ENCODE assay signal across 1 cellular context in the genomic region with DNA sequence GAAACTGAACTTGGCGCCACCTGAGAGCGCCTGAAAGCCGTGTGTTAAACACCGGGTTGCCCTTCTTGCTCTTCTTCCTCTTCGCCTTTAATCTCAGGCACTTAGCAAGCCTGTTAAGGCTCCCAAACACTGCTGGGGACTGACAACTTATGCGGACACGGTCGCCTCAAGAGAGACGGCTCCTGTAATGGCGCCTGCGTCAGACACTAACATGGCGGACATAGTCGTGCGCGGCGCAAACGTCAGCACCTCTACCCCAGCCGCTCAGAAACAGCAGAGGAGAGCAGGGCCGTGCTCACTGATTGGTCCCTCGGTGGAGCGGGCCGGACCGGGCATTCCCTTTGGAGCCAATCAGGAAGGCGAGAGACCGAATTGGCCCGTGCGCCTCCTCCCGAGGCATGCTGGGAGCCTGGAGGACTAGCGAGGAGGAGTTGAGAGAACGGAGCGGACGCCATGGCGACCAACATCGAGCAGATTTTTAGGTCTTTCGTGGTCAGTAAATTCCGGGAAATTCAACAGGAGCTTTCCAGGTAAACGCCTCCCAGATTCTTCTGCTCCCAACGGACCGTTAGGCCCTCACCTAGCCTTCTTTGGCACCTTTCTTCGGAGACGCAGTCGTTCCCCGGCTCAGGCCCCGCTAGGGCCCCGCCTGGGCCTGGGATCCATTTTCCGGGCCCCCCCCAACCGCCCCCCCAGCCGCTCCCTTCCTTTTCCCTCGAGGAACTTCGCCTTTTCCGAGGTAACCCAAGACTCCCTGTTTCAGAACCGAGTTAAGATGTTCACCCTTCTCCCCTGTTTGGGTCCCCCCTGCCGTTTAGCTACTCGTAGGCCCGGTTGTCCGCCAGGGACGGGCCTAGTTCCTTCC.
TF ChIP-seq lines count a peak whose summit lies in the region.

A gene with protein sequence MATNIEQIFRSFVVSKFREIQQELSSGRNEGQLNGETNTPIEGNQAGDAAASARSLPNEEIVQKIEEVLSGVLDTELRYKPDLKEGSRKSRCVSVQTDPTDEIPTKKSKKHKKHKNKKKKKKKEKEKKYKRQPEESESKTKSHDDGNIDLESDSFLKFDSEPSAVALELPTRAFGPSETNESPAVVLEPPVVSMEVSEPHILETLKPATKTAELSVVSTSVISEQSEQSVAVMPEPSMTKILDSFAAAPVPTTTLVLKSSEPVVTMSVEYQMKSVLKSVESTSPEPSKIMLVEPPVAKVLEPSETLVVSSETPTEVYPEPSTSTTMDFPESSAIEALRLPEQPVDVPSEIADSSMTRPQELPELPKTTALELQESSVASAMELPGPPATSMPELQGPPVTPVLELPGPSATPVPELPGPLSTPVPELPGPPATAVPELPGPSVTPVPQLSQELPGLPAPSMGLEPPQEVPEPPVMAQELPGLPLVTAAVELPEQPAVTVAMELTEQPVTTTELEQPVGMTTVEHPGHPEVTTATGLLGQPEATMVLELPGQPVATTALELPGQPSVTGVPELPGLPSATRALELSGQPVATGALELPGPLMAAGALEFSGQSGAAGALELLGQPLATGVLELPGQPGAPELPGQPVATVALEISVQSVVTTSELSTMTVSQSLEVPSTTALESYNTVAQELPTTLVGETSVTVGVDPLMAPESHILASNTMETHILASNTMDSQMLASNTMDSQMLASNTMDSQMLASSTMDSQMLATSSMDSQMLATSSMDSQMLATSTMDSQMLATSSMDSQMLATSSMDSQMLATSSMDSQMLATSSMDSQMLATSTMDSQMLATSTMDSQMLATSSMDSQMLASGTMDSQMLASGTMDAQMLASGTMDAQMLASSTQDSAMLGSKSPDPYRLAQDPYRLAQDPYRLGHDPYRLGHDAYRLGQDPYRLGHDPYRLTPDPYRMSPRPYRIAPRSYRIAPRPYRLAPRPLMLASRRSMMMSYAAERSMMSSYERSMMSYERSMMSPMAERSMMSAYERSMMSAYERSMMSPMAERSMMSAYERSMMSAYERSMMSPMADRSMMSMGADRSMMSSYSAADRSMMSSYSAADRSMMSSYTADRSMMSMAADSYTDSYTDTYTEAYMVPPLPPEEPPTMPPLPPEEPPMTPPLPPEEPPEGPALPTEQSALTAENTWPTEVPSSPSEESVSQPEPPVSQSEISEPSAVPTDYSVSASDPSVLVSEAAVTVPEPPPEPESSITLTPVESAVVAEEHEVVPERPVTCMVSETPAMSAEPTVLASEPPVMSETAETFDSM (N-terminal part only) (plus strand): TSS at position 399 of the 865 bp plus-strand sequence. CDS start 55 bp downstream, at position 454.

TF ChIP-seq in K562, 482 proteins besides CTCF, POLR2A, EP300 and RAD21 (continued from another document):
- TF ChIP-seq PRPF4 (IDR thresholded peaks at IDR 0.05; ENCODE audit: insufficient read depth, low read depth, low read length, poor library complexity, severe bottlenecking) (peak; percentile 13), NEUROD1 (IDR thresholded peaks at IDR 0.05; ENCODE audit: borderline replicate concordance, low read depth, low read length, partially characterized antibody) (peak; percentile 80), KDM4B (IDR thresholded peaks at IDR 0.05; ENCODE audit: borderline replicate concordance in 2 of 2, low read depth in 1 of 2) (peak in 1 of 2 experiments; percentile 31; a peak in 1 of 4 replicates), ZNF584 (CRISPR knock-in tag; IDR thresholded peaks at IDR 0.05; ENCODE audit: low read depth) (no peak), NFE2 (IDR thresholded peaks at IDR 0.05; ENCODE audit: low read depth) (0 out of 2 replicates have a peak, but pooled peaks have one; percentile 15), HOXB6 (CRISPR knock-in tag; IDR thresholded peaks at IDR 0.05; ENCODE audit: borderline replicate concordance) (peak; percentile 80; the same call in 1 of the 2 replicates), ZNF77 (CRISPR knock-in tag; IDR thresholded peaks at IDR 0.05) (no peak), NFE2L1 (tag; IDR thresholded peaks at IDR 0.05; ENCODE audit: borderline replicate concordance, low read depth) (no peak), MEF2A (IDR thresholded peaks at IDR 0.05; ENCODE audit: control insufficient read depth, low read depth, low read length) (no peak), SMARCC2 (IDR thresholded peaks at IDR 0.05; ENCODE audit: low read depth) (no peak), TGIF2 (CRISPR knock-in tag; IDR thresholded peaks at IDR 0.05) (no peak), GABPB1 (CRISPR knock-in tag; IDR thresholded peaks at IDR 0.05) (0 out of 2 replicates have a peak, but pooled peaks have one; percentile 11), ESRRA (IDR thresholded peaks at IDR 0.05; ENCODE audit: borderline replicate concordance, low read depth) (no peak; the same call in 1 of the 2 replicates), MEF2D (tag; conservative IDR thresholded peaks at IDR 0.05; ENCODE audit: low read depth) (peak; percentile 51; the same call in 1 of the 2 replicates), ZNF764 (CRISPR knock-in tag; IDR thresholded peaks at IDR 0.05; ENCODE audit: low read depth) (no peak), FOXK2 (conservative IDR thresholded peaks at IDR 0.05 in 1 of 2, IDR thresholded peaks at IDR 0.05 in 1 of 2; ENCODE audit: low read depth in 2 of 2) (peak in 1 of 2 experiments; percentile 79), PHF8 (IDR thresholded peaks at IDR 0.05; ENCODE audit: borderline replicate concordance, low read length) (peak; percentile 95), NBN (IDR thresholded peaks at IDR 0.05; ENCODE audit: low read depth) (0 out of 2 replicates have a peak, but pooled peaks have one; percentile 76), SRF (CRISPR knock-in tag; IDR thresholded peaks at IDR 0.05) (peak in 1 of 2 experiments; percentile 80; a peak in 1 of 4 replicates), NFXL1 (CRISPR knock-in tag; IDR thresholded peaks at IDR 0.05) (no peak), ZNF274 (IDR thresholded peaks at IDR 0.05; ENCODE audit: borderline replicate concordance, low read depth, low read length) (no peak), TBP (optimal IDR thresholded peaks at IDR 0.05; ENCODE audit: low read depth, low read length) (peak; percentile 95), FOS (IDR thresholded peaks at IDR 0.05; ENCODE audit: extremely low read depth, insufficient read length) (peak; percentile 91), NONO (IDR thresholded peaks at IDR 0.05; ENCODE audit: low read depth in 2 of 2, low read length in 1 of 2) (no peak), ZNF12 (CRISPR knock-in tag; IDR thresholded peaks at IDR 0.05) (no peak), TOE1 (IDR thresholded peaks at IDR 0.05; ENCODE audit: borderline replicate concordance) (peak; percentile 18), TOE1 (CRISPR knock-in tag; IDR thresholded peaks at IDR 0.05; ENCODE audit: borderline replicate concordance, low read depth) (no peak), RFX5 (IDR thresholded peaks at IDR 0.05; ENCODE audit: low read depth, low read length) (peak; percentile 92), TRIM28 (IDR thresholded peaks at IDR 0.05) (no peak; the same call in 1 of the 2 replicates), MTA1 (IDR thresholded peaks at IDR 0.05; ENCODE audit: borderline replicate concordance) (peak; percentile 50; the same call in 1 of the 2 replicates), RBM25 (IDR thresholded peaks at IDR 0.05; ENCODE audit: low read depth, low read length, severe bottlenecking) (peak; percentile 78), FOXJ3 (CRISPR knock-in tag; IDR thresholded peaks at IDR 0.05) (no peak), ZNF174 (CRISPR knock-in tag; IDR thresholded peaks at IDR 0.05) (peak; percentile 58; the same call in 1 of the 2 replicates), PHF20 (IDR thresholded peaks at IDR 0.05; ENCODE audit: partially characterized antibody) (peak; percentile 87)
- TF ChIP-seq, protein P1, sequence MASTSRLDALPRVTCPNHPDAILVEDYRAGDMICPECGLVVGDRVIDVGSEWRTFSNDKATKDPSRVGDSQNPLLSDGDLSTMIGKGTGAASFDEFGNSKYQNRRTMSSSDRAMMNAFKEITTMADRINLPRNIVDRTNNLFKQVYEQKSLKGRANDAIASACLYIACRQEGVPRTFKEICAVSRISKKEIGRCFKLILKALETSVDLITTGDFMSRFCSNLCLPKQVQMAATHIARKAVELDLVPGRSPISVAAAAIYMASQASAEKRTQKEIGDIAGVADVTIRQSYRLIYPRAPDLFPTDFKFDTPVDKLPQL (IDR thresholded peaks at IDR 0.05; ENCODE audit: extremely low read depth, insufficient read length) = peak; percentile 78
- TF ChIP-seq, protein P2, sequence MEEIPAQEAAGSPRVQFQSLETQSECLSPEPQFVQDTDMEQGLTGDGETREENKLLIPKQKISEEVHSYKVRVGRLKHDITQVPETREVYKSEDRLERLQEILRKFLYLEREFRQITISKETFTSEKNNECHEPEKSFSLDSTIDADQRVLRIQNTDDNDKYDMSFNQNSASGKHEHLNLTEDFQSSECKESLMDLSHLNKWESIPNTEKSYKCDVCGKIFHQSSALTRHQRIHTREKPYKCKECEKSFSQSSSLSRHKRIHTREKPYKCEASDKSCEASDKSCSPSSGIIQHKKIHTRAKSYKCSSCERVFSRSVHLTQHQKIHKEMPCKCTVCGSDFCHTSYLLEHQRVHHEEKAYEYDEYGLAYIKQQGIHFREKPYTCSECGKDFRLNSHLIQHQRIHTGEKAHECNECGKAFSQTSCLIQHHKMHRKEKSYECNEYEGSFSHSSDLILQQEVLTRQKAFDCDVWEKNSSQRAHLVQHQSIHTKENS (CRISPR knock-in tag; IDR thresholded peaks at IDR 0.05) = no peak
- TF ChIP-seq, protein P3, sequence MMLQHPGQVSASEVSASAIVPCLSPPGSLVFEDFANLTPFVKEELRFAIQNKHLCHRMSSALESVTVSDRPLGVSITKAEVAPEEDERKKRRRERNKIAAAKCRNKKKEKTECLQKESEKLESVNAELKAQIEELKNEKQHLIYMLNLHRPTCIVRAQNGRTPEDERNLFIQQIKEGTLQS (IDR thresholded peaks at IDR 0.05) = peak; percentile 42; the same call in 1 of the 2 replicates
- TF ChIP-seq, protein P3 (CRISPR knock-in tag; conservative IDR thresholded peaks at IDR 0.05) = peak; percentile 90; the same call in 1 of the 2 replicates
- TF ChIP-seq, protein P4, sequence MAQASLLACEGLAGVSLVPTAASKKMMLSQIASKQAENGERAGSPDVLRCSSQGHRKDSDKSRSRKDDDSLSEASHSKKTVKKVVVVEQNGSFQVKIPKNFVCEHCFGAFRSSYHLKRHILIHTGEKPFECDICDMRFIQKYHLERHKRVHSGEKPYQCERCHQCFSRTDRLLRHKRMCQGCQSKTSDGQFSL (CRISPR knock-in tag; IDR thresholded peaks at IDR 0.05) = peak; percentile 93
- TF ChIP-seq, protein P4 (tag; IDR thresholded peaks at IDR 0.05) = peak in 1 of 2 experiments; percentile 100; a peak in 2 of 4 replicates
- TF ChIP-seq, protein P5, sequence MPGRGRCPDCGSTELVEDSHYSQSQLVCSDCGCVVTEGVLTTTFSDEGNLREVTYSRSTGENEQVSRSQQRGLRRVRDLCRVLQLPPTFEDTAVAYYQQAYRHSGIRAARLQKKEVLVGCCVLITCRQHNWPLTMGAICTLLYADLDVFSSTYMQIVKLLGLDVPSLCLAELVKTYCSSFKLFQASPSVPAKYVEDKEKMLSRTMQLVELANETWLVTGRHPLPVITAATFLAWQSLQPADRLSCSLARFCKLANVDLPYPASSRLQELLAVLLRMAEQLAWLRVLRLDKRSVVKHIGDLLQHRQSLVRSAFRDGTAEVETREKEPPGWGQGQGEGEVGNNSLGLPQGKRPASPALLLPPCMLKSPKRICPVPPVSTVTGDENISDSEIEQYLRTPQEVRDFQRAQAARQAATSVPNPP (IDR thresholded peaks at IDR 0.05; ENCODE audit: borderline replicate concordance, insufficient read depth, insufficient read length) = no peak
- TF ChIP-seq, protein P6, sequence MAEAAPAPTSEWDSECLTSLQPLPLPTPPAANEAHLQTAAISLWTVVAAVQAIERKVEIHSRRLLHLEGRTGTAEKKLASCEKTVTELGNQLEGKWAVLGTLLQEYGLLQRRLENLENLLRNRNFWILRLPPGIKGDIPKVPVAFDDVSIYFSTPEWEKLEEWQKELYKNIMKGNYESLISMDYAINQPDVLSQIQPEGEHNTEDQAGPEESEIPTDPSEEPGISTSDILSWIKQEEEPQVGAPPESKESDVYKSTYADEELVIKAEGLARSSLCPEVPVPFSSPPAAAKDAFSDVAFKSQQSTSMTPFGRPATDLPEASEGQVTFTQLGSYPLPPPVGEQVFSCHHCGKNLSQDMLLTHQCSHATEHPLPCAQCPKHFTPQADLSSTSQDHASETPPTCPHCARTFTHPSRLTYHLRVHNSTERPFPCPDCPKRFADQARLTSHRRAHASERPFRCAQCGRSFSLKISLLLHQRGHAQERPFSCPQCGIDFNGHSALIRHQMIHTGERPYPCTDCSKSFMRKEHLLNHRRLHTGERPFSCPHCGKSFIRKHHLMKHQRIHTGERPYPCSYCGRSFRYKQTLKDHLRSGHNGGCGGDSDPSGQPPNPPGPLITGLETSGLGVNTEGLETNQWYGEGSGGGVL (CRISPR knock-in tag; IDR thresholded peaks at IDR 0.05) = no peak
- TF ChIP-seq, protein P7, sequence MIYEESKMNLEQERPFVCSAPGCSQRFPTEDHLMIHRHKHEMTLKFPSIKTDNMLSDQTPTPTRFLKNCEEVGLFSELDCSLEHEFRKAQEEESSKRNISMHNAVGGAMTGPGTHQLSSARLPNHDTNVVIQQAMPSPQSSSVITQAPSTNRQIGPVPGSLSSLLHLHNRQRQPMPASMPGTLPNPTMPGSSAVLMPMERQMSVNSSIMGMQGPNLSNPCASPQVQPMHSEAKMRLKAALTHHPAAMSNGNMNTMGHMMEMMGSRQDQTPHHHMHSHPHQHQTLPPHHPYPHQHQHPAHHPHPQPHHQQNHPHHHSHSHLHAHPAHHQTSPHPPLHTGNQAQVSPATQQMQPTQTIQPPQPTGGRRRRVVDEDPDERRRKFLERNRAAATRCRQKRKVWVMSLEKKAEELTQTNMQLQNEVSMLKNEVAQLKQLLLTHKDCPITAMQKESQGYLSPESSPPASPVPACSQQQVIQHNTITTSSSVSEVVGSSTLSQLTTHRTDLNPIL (CRISPR knock-in tag; IDR thresholded peaks at IDR 0.05) = no peak
- TF ChIP-seq, protein P8, sequence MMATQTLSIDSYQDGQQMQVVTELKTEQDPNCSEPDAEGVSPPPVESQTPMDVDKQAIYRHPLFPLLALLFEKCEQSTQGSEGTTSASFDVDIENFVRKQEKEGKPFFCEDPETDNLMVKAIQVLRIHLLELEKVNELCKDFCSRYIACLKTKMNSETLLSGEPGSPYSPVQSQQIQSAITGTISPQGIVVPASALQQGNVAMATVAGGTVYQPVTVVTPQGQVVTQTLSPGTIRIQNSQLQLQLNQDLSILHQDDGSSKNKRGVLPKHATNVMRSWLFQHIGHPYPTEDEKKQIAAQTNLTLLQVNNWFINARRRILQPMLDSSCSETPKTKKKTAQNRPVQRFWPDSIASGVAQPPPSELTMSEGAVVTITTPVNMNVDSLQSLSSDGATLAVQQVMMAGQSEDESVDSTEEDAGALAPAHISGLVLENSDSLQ (IDR thresholded peaks at IDR 0.05) = peak; percentile 80
